18 cellular contexts compared by ENCODE assay signal in genomic region chr11:96230686-96231085, GRCh38.
DNase-seq lines count a peak whose midpoint lies in the region; ATAC-seq, FAIRE-seq and TF ChIP-seq lines count a peak whose summit lies in the region.
"Had no signal": no experiment of that assay in that cellular context is flagged by ENCODE, and none has a peak within 500 bp of the region (broad histone marks: within the 10 kb centered on the region; RNA-seq: fewer than 3 reads in every experiment).

No MANE protein-coding gene starts in this region.

- no peak for TF ChIP-seq CTCF in type B pancreatic cell (conservative IDR thresholded peaks at IDR 0.05)

- H3K9me3 ChIP-seq in BLaER1 treated with 17β-estradiol and CSF1 and Interleukin-3, amounts not matched to agents 10 nM and 100 nM (replicated peaks in 1 of 11) = peaks cover 0 to 16% (median 0%) of the 10 kb centered on the region in 11 experiments; a peak in 7 of 22 replicates
- H3K9me3 ChIP-seq: SJCRH30 had no signal

- peaks cover 0 to 31% (median 0%) of the 10 kb centered on the region in 11 experiments; a peak in 4 of 22 replicates for H3K36me3 ChIP-seq in BLaER1 treated with 17β-estradiol and CSF1 and Interleukin-3, amounts not matched to agents 10 nM and 100 nM
- H3K36me3 ChIP-seq: SJCRH30, WERI-Rb-1 had no signal

- peaks cover 16% of the 10 kb centered on the region for H3K4me1 Mint-ChIP-seq in type B pancreatic cell (ENCODE audit: unreplicated experiment)

- no peaks in the 10 kb centered on the region for H4K20me1 ChIP-seq in BLaER1 treated with 17β-estradiol and CSF1 and Interleukin-3, amounts not matched to agents 10 nM and 100 nM

- peak; percentile 38 for FAIRE-seq in GM18507 (lab: Jason Lieb, UNC)

- peak overlapping the region in 10 of 11 experiments; percentile 17 to 90 (median 56); a peak in 18 of 22 replicates for H3K4me2 ChIP-seq in BLaER1 treated with 17β-estradiol and CSF1 and Interleukin-3, amounts not matched to agents 10 nM and 100 nM

- no peak overlapping the region for H3K4me3 Mint-ChIP-seq in type B pancreatic cell
- H3K4me3 Mint-ChIP-seq: natural killer cell had no signal

- peaks cover 6 to 99% (median 34%) of the 10 kb centered on the region in 10 experiments; a peak in 18 of 20 replicates for H3K4me1 ChIP-seq in BLaER1 treated with 17β-estradiol and CSF1 and Interleukin-3, amounts not matched to agents 10 nM and 100 nM

- H3K36me3 Mint-ChIP-seq in type B pancreatic cell = peaks cover 27% of the 10 kb centered on the region
- H3K36me3 Mint-ChIP-seq: natural killer cell had no signal

- H3K27ac Mint-ChIP-seq in type B pancreatic cell = no peak overlapping the region

- DNase-seq in GM18507 (ENCODE audit: extremely low spot score, insufficient read length, low read depth) = no peak
- peak; percentile 92 for DNase-seq in SKM-1 treated with dmso at 0.1 percent for 144 hours (lab: John Stamatoyannopoulos, UW; ENCODE audit: unreplicated experiment)
- DNase-seq in lung microvascular endothelial cell (ENCODE audit: low read depth in 2 of 2) = peak; percentile 82 to 93
- DNase-seq in type B pancreatic cell (ENCODE audit: extremely low spot score, unreplicated experiment) = no peak
- no peak for DNase-seq in NCI-H1436 (lab: John Stamatoyannopoulos, UW)
- DNase-seq in NCI-H446 treated with DMSO at 0.1 percent for 48 hours (lab: John Stamatoyannopoulos, UW) = no peak
- DNase-seq: activated CD8-positive, alpha-beta memory T cell treated with anti-CD3 and anti-CD28 coated beads, Interleukin-2, amount 50 U/mL, for 48 hours; CD8-positive, alpha-beta memory T cell; effector CD4-positive, alpha-beta T cell; foreskin melanocyte; natural killer cell; NCI-H187 treated with DMSO at 0.1 percent for 48 hours; NCI-H69; SJCRH30; substantia nigra; WERI-Rb-1 had no signal

- H3K4me3 ChIP-seq in BLaER1 treated with 17β-estradiol and CSF1 and Interleukin-3, amounts not matched to agents 10 nM and 100 nM = no peak overlapping the region; a peak in 1 of 20 replicates
- H3K4me3 ChIP-seq: SJCRH30 had no signal

- no peak for ATAC-seq in GM21447 (IDR thresholded peaks at IDR 0.05; ENCODE audit: unreplicated experiment)

- no peaks in the 10 kb centered on the region for H3K27me3 Mint-ChIP-seq in type B pancreatic cell
- H3K27me3 Mint-ChIP-seq: CD8-positive, alpha-beta memory T cell had no signal

- H3K27ac ChIP-seq in BLaER1 treated with 17β-estradiol and CSF1 and Interleukin-3, amounts not matched to agents 10 nM and 100 nM = peak overlapping the region in 10 of 11 experiments; percentile 19 to 96 (median 67); a peak in 17 of 22 replicates
- H3K27ac ChIP-seq: SJCRH30, WERI-Rb-1 had no signal

- H3K27me3 ChIP-seq in BLaER1 treated with 17β-estradiol and CSF1 and Interleukin-3, amounts not matched to agents 10 nM and 100 nM = no peaks in the 10 kb centered on the region
- H3K27me3 ChIP-seq: SJCRH30 had no signal

- H3K9ac ChIP-seq in BLaER1 treated with 17β-estradiol and CSF1 and Interleukin-3, amounts not matched to agents 10 nM and 100 nM = peak overlapping the region in 5 of 11 experiments; percentile 33 to 78 (median 73); a peak in 8 of 22 replicates

- no peaks in the 10 kb centered on the region for H3K9me3 Mint-ChIP-seq in type B pancreatic cell
- H3K9me3 Mint-ChIP-seq: CD8-positive, alpha-beta memory T cell; natural killer cell had no signal

Comparison
In these comparisons a context has a peak if more than half of its experiments do, and no peak if none do; other contexts are left out.
1. DNase-seq: peak in SKM-1 treated with dmso at 0.1 percent for 144 hours (single experiment) and lung microvascular endothelial cell (2 of 2); none in GM18507 (single experiment), type B pancreatic cell (single experiment), NCI-H1436 (single experiment) and NCI-H446 treated with DMSO at 0.1 percent for 48 hours (single experiment).